11 cellular contexts compared by ENCODE assay signal in the genomic region with DNA sequence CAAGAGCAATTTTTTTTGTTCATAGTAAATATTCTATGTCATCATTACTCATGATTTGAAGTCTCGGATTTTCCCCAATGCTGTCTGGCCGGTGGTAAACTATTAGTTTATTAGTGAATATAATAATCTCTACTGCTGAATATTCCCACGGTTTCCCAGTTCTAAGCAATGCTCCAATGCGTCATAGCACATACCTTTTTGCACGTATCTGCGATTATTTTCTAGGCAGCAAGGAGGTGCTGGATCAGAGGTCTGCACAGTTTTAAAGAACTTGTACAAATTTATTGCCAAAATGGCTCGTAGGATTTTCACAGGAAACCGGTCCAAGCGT. TPM values are rescaled to one million over a fixed set of nuclear protein-coding genes. Genes with fewer than 3 reads are reported as not detected.
DNase-seq lines count a peak whose midpoint lies in the region; ATAC-seq and TF ChIP-seq lines count a peak whose summit lies in the region.
"Had no signal": no experiment of that assay in that cellular context is flagged by ENCODE, and none has a peak within 500 bp of the region (broad histone marks: within the 10 kb centered on the region; RNA-seq: fewer than 3 reads in every experiment).

No MANE protein-coding gene starts in this region.

- TF ChIP-seq CTCF in ascending aorta (IDR thresholded peaks at IDR 0.05) (no peak), ovary (IDR thresholded peaks at IDR 0.05) (no peak)

- H3K36me3 ChIP-seq in ascending aorta (no peaks in the 10 kb centered on the region), stomach smooth muscle (ENCODE audit: control insufficient read depth in 2 of 2, insufficient read depth in 2 of 2, low read length in 2 of 2) (no peaks in the 10 kb centered on the region), ovary (no peaks in the 10 kb centered on the region)

- DNase-seq in activated T-cell treated with anti-CD3 and anti-CD28 coated beads, Interleukin-2, amount 50 U/mL, for 4 hours = no peak
- no peak for DNase-seq in activated T-cell treated with anti-CD3 and anti-CD28 coated beads, Interleukin-2, amount 50 U/mL, for 48 hours
- DNase-seq in ascending aorta (ENCODE audit: low spot score in 2 of 2) (no peak), immature natural killer cell (no peak), ovary (no peak), RPMI8226 (no peak)
- DNase-seq: C1 segment of cervical spinal cord, NCI-H187 treated with DMSO at 0.1 percent for 48 hours had no signal

- peak in 1 of 2 donors; percentile 0 for ATAC-seq in activated T-cell treated with anti-CD3 and anti-CD28 coated beads, Interleukin-2, amount 50 U/mL, for 4 hours
- no peak for ATAC-seq in GM18867 (IDR thresholded peaks at IDR 0.05; ENCODE audit: unreplicated experiment)
- ATAC-seq: HCT116 had no signal

- H3K9me3 Mint-ChIP-seq in activated T-cell treated with anti-CD3 and anti-CD28 coated beads, Interleukin-2, amount 50 U/mL, for 4 hours = no peaks in the 10 kb centered on the region
- no peaks in the 10 kb centered on the region for H3K9me3 Mint-ChIP-seq in immature natural killer cell

- intact Hi-C loops in ascending aorta (cut with DNase I) (no loop called here), ovary (cut with DNase I) (no loop called here)

- H3K4me1 ChIP-seq in ascending aorta = peaks cover 5% of the 10 kb centered on the region in 2 donors
- H3K4me1 ChIP-seq in stomach smooth muscle (ENCODE audit: control insufficient read depth, insufficient read depth, low read length) = peaks cover 10% of the 10 kb centered on the region
- H3K4me1 ChIP-seq in ovary (ENCODE audit: insufficient read depth) = peaks cover 3% of the 10 kb centered on the region

- TF ChIP-seq POLR2A in ovary (IDR thresholded peaks at IDR 0.05) = no peak

- H3K9me3 ChIP-seq in ascending aorta (no peaks in the 10 kb centered on the region), stomach smooth muscle (ENCODE audit: control insufficient read depth in 2 of 2, low read length in 2 of 2) (no peaks in the 10 kb centered on the region), ovary (no peaks in the 10 kb centered on the region)

- peaks cover 66% of the 10 kb centered on the region for H3K4me1 Mint-ChIP-seq in activated T-cell treated with anti-CD3 and anti-CD28 coated beads, Interleukin-2, amount 50 U/mL, for 4 hours (ENCODE audit: low read depth)
- peaks cover 15 to 20% of the 10 kb centered on the region in 2 donors for H3K4me1 Mint-ChIP-seq in immature natural killer cell

- 10 to 18% (median 14%) methylated on average over 9 of the region's 9 CpGs for WGBS in ovary, 3 donors

- no peak overlapping the region for H3K9ac ChIP-seq in stomach smooth muscle (ENCODE audit: low read length in 2 of 2)

- H3K27me3 Mint-ChIP-seq in activated T-cell treated with anti-CD3 and anti-CD28 coated beads, Interleukin-2, amount 50 U/mL, for 4 hours (ENCODE audit: low read depth) = peaks cover 3% of the 10 kb centered on the region
- H3K27me3 Mint-ChIP-seq in immature natural killer cell (ENCODE audit: low read depth in 3 of 3) = peaks cover 8 to 14% (median 13%) of the 10 kb centered on the region in 3 donors

- peak overlapping the region; percentile 62 for H3K4me3 Mint-ChIP-seq in activated T-cell treated with anti-CD3 and anti-CD28 coated beads, Interleukin-2, amount 50 U/mL, for 4 hours
- peak overlapping the region in 4 of 5 donors; percentile 15 to 55 (median 48) for H3K4me3 Mint-ChIP-seq in immature natural killer cell

- H3K27me3 ChIP-seq in ascending aorta = no peaks in the 10 kb centered on the region
- peaks cover 17 to 25% of the 10 kb centered on the region in 2 donors for H3K27me3 ChIP-seq in stomach smooth muscle (ENCODE audit: control insufficient read depth in 1 of 2, insufficient read depth in 2 of 2, low read length in 2 of 2)
- H3K27me3 ChIP-seq in ovary = no peaks in the 10 kb centered on the region

- H3K4me3 ChIP-seq in ascending aorta (peak overlapping the region; percentile 31 to 55), stomach smooth muscle (ENCODE audit: low read length in 2 of 2) (peak overlapping the region; percentile 43 to 58), ovary (no peak overlapping the region)

- no peak for TF ChIP-seq EP300 in ovary (IDR thresholded peaks at IDR 0.05)

- H3K36me3 Mint-ChIP-seq in activated T-cell treated with anti-CD3 and anti-CD28 coated beads, Interleukin-2, amount 50 U/mL, for 4 hours (ENCODE audit: insufficient read depth) = no peaks in the 10 kb centered on the region
- no peaks in the 10 kb centered on the region for H3K36me3 Mint-ChIP-seq in immature natural killer cell

- H3K27ac ChIP-seq in ascending aorta (no peak overlapping the region), stomach smooth muscle (ENCODE audit: low read length) (no peak overlapping the region), ovary (no peak overlapping the region)

- peak overlapping the region in 1 of 6 donors; percentile 20 for H3K27ac Mint-ChIP-seq in immature natural killer cell

RNA-seq across cellular contexts. Expression of gene TCF7, which starts 43.9 kb away (rescaled TPM):
- 10 to 100 TPM; 34.4 to 49.7 (median 37.3) TPM for total RNA-seq in activated T-cell treated with anti-CD3 and anti-CD28 coated beads, Interleukin-2, amount 50 U/mL, for 4 hours
- 12.1 TPM for total RNA-seq in ascending aorta
- 10 to 100 TPM; 14.9 to 50.9 (median 38.2) TPM for polyA plus RNA-seq in immature natural killer cell
- total RNA-seq in ovary = 10 to 100 TPM in 1 of 7 donors, 1 to 10 TPM in 6; 2.9 to 15.2 (median 4.2) TPM
- polyA plus RNA-seq in ovary = 1 to 10 TPM; 1.7 to 2.5 TPM
